In genomic region chr6:17601389-17601703, GRCh38 we compare ENCODE assay signal across 1 cellular context.
TF ChIP-seq lines count a peak whose summit lies in the region.

No MANE protein-coding gene starts in this region.

TF ChIP-seq in H1, 55 proteins besides CTCF, POLR2A, EP300 and RAD21 (continued from another document):
- TF ChIP-seq HDAC6 (IDR thresholded peaks at IDR 0.05; ENCODE audit: low read depth, low read length) (no peak), PHF8 (conservative IDR thresholded peaks at IDR 0.05; ENCODE audit: low read depth, low read length) (no peak)
TF ChIP-seq in H1: peak in this region for 0.
